ENCODE assay signal across 27 cellular contexts in the genomic region with DNA sequence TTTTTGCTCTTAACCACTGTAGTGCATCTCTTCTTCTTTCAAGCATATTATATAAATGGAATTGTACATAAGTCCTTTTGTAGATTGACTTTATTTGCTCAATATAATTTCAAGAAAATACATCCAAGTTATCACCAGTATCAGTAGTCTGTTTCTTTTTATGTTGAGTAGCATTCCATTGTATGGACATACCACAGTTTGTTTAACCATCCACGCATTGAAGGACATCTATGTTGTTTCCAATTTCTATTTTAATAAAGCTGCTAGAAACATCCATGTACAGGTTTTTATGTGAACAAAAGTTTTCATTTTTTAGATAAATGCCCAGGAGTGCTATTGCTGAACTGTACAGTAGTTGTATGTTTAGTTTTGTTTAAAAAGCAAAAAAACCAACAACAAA.
A peak's percentile ranks its signal among the peaks of the same experiment; 100 is the strongest.
DNase-seq lines count a peak whose midpoint lies in the region; ATAC-seq and TF ChIP-seq lines count a peak whose summit lies in the region.
"Had no signal": no experiment of that assay in that cellular context is flagged by ENCODE, and none has a peak within 500 bp of the region (broad histone marks: within the 10 kb centered on the region; RNA-seq: fewer than 3 reads in every experiment).

No MANE protein-coding gene starts in this region.

- no peak for TF ChIP-seq EP300 in SK-N-SH (IDR thresholded peaks at IDR 0.05; ENCODE audit: borderline replicate concordance in 1 of 2, low read depth in 1 of 2, low read length in 1 of 2)

- no peaks in the 10 kb centered on the region for H3K36me3 ChIP-seq in SK-N-SH (replicated peaks in 1 of 2; ENCODE audit: control insufficient read depth in 1 of 2, insufficient read depth in 2 of 2, low read length in 1 of 2)
- H3K36me3 ChIP-seq: BE2C; BLaER1; BLaER1 treated with 17β-estradiol and CSF1 and Interleukin-3, amounts not matched to agents 10 nM and 100 nM had no signal

- ATAC-seq in SK-N-SH treated with all-trans-retinoic acid at 6 μM for 48 hours, result no peak
- ATAC-seq: A549; CD8-positive, alpha-beta T cell had no signal

- TF ChIP-seq CTCF in SK-N-SH (IDR thresholded peaks at IDR 0.05), result no peak

- 71% methylated on average over 1 of the region's 1 CpG for WGBS in SK-N-SH (ENCODE audit: low lambda C conversion rate)

- CTCF ChIA-PET in SK-N-SH (lab: Yijun Ruan, JAX), result no interaction called here

- H4K20me1 ChIP-seq in SK-N-SH (ENCODE audit: insufficient read depth), result no peaks in the 10 kb centered on the region
- H4K20me1 ChIP-seq: BLaER1; BLaER1 treated with 17β-estradiol and CSF1 and Interleukin-3, amounts not matched to agents 10 nM and 100 nM had no signal

- no peak for TF ChIP-seq RAD21 in SK-N-SH (IDR thresholded peaks at IDR 0.05; ENCODE audit: low read length)

- no peak for DNase-seq in SK-N-SH
- DNase-seq: 8988T; ACHN; AML-193; BE2C; C1 segment of cervical spinal cord; Caco-2; Calu3; CD4-positive, alpha-beta memory T cell; CD4-positive, alpha-beta T cell; CD4-positive, CD25-positive, alpha-beta regulatory T cell; CD8-positive, alpha-beta memory T cell; CD8-positive, alpha-beta T cell; COR-L47; DMS 273 treated with DMSO at 0.1 percent for 48 hours; DMS153; DMS53; DMS79; DMS79 treated with DMSO at 0.1 percent for 48 hours; DND-41; EL had no signal

- H3F3A ChIP-seq in SK-N-SH (replicated peaks; ENCODE audit: insufficient read depth), result no peaks in the 10 kb centered on the region

- H3K9me2 ChIP-seq in SK-N-SH, result no peaks in the 10 kb centered on the region

- no peak overlapping the region for H3K4me2 ChIP-seq in SK-N-SH
- H3K4me2 ChIP-seq: A549; BLaER1; BLaER1 treated with 17β-estradiol and CSF1 and Interleukin-3, amounts not matched to agents 10 nM and 100 nM had no signal

- H3K27ac ChIP-seq in SK-N-SH (ENCODE audit: low read depth in 2 of 2, low read length in 1 of 2), result no peak overlapping the region
- H3K27ac ChIP-seq: 22Rv1; A549; BLaER1; BLaER1 treated with 17β-estradiol and CSF1 and Interleukin-3, amounts not matched to agents 10 nM and 100 nM; C4-2B had no signal

- no peak overlapping the region for H3K4me3 ChIP-seq in SK-N-SH (ENCODE audit: low read depth in 2 of 2, low read length in 1 of 2)
- H3K4me3 ChIP-seq: A549; BLaER1; BLaER1 treated with 17β-estradiol and CSF1 and Interleukin-3, amounts not matched to agents 10 nM and 100 nM had no signal

- POLR2A ChIA-PET in SK-N-SH (lab: Yijun Ruan, JAX), result no interaction called here

- no peaks in the 10 kb centered on the region; a peak in 1 of 4 replicates for H3K4me1 ChIP-seq in SK-N-SH (ENCODE audit: control insufficient read depth in 1 of 2, insufficient read depth in 2 of 2, low read depth in 1 of 2, low read length in 1 of 2)
- H3K4me1 ChIP-seq: A549; BE2C; BLaER1; BLaER1 treated with 17β-estradiol and CSF1 and Interleukin-3, amounts not matched to agents 10 nM and 100 nM; Caco-2 had no signal

- H3K27me3 ChIP-seq in SK-N-SH (ENCODE audit: insufficient read depth), result no peaks in the 10 kb centered on the region
- H3K27me3 ChIP-seq: BE2C; BLaER1; BLaER1 treated with 17β-estradiol and CSF1 and Interleukin-3, amounts not matched to agents 10 nM and 100 nM had no signal

- no peaks in the 10 kb centered on the region for H3K79me2 ChIP-seq in SK-N-SH (ENCODE audit: insufficient read depth)

- no peak overlapping the region for H2AFZ ChIP-seq in SK-N-SH (ENCODE audit: low read depth)

- no peak overlapping the region for H3K9ac ChIP-seq in SK-N-SH
- H3K9ac ChIP-seq: BLaER1; BLaER1 treated with 17β-estradiol and CSF1 and Interleukin-3, amounts not matched to agents 10 nM and 100 nM had no signal

- 0 out of 2 replicates have a peak, but pooled peaks cover 3% of the 10 kb centered on the region for H3K9me3 ChIP-seq in SK-N-SH
- H3K9me3 ChIP-seq: BE2C, BLaER1 had no signal

TF ChIP-seq in SK-N-SH treated with all-trans-retinoic acid at 6 μM for 48 hours, 23 proteins besides CTCF, POLR2A, EP300 and RAD21:
- TF ChIP-seq OSR1 (CRISPR knock-in tag; IDR thresholded peaks at IDR 0.05) (no peak), CREB5 (CRISPR knock-in tag; IDR thresholded peaks at IDR 0.05; ENCODE audit: low read depth) (no peak), ZNF8 (CRISPR knock-in tag; IDR thresholded peaks at IDR 0.05) (peak; percentile 93), ESRRG (CRISPR knock-in tag; IDR thresholded peaks at IDR 0.05) (no peak), ZFP3 (CRISPR knock-in tag; IDR thresholded peaks at IDR 0.05) (no peak)
- TF ChIP-seq, protein P1, sequence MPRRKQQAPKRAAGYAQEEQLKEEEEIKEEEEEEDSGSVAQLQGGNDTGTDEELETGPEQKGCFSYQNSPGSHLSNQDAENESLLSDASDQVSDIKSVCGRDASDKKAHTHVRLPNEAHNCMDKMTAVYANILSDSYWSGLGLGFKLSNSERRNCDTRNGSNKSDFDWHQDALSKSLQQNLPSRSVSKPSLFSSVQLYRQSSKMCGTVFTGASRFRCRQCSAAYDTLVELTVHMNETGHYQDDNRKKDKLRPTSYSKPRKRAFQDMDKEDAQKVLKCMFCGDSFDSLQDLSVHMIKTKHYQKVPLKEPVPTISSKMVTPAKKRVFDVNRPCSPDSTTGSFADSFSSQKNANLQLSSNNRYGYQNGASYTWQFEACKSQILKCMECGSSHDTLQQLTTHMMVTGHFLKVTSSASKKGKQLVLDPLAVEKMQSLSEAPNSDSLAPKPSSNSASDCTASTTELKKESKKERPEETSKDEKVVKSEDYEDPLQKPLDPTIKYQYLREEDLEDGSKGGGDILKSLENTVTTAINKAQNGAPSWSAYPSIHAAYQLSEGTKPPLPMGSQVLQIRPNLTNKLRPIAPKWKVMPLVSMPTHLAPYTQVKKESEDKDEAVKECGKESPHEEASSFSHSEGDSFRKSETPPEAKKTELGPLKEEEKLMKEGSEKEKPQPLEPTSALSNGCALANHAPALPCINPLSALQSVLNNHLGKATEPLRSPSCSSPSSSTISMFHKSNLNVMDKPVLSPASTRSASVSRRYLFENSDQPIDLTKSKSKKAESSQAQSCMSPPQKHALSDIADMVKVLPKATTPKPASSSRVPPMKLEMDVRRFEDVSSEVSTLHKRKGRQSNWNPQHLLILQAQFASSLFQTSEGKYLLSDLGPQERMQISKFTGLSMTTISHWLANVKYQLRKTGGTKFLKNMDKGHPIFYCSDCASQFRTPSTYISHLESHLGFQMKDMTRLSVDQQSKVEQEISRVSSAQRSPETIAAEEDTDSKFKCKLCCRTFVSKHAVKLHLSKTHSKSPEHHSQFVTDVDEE (CRISPR knock-in tag; IDR thresholded peaks at IDR 0.05), result no peak
TF ChIP-seq in SK-N-SH treated with all-trans-retinoic acid at 6 μM for 48 hours: peak in this region for 1.

TF ChIP-seq in SK-N-SH, 30 proteins besides CTCF, POLR2A, EP300 and RAD21:
- TF ChIP-seq GABPA (IDR thresholded peaks at IDR 0.05; ENCODE audit: low read depth), result no peak
- no peak for TF ChIP-seq TCF12 (IDR thresholded peaks at IDR 0.05)
- no peak for TF ChIP-seq ELF1 (IDR thresholded peaks at IDR 0.05)
- TF ChIP-seq NFIC (IDR thresholded peaks at IDR 0.05; ENCODE audit: borderline replicate concordance), result no peak
- TF ChIP-seq RCOR1 (IDR thresholded peaks at IDR 0.05; ENCODE audit: low read length), result no peak
- no peak for TF ChIP-seq FOXM1 (IDR thresholded peaks at IDR 0.05; ENCODE audit: low read depth)
- TF ChIP-seq GATA2 (CRISPR knock-in tag; IDR thresholded peaks at IDR 0.05), result no peak
- TF ChIP-seq TAF1 (IDR thresholded peaks at IDR 0.05; ENCODE audit: borderline replicate concordance, low read depth, low read length), result no peak
- TF ChIP-seq RFX5 (IDR thresholded peaks at IDR 0.05; ENCODE audit: low read length), result no peak
- TF ChIP-seq RXRA (IDR thresholded peaks at IDR 0.05; ENCODE audit: borderline replicate concordance, low read depth), result no peak
- TF ChIP-seq YY1 (IDR thresholded peaks at IDR 0.05; ENCODE audit: low read depth), result no peak
- TF ChIP-seq FOSL2 (IDR thresholded peaks at IDR 0.05; ENCODE audit: borderline replicate concordance, low read depth), result no peak
- TF ChIP-seq MEF2A (IDR thresholded peaks at IDR 0.05; ENCODE audit: borderline replicate concordance, low read depth), result no peak
